In the genomic region with DNA sequence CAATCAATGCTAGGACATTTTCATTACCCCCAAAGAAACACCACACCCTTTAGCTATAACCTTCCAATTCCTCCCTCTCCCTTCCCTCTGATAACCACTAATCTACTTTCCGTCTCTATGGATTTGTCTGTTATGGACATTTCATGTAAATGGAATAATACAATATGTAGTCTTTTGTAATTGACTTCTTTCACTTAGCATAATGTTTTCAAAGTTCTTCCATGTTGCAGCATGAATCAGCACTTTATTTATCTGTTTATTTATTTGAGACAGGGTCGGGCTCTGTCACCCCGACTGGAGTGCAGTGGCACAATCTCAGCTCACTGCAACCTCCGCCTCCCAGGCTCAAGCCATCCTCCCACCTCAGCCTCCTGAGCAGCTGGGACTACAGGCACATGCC, we compare ENCODE assay signal across 18 cellular contexts. TPM values are rescaled to one million over a fixed set of nuclear protein-coding genes. Genes with fewer than 3 reads are reported as not detected.
DNase-seq lines count a peak whose midpoint lies in the region; ATAC-seq, FAIRE-seq and TF ChIP-seq lines count a peak whose summit lies in the region.
"Had no signal": no experiment of that assay in that cellular context is flagged by ENCODE, and none has a peak within 500 bp of the region (broad histone marks: within the 10 kb centered on the region; RNA-seq: fewer than 3 reads in every experiment).

No MANE protein-coding gene starts in this region.

- H4K20me1 ChIP-seq in endothelial cell of umbilical vein (replicated peaks; ENCODE audit: control insufficient read depth, extremely low read depth, insufficient read depth, low read length): no peaks in the 10 kb centered on the region

- TF ChIP-seq CTCF in endothelial cell of umbilical vein (IDR thresholded peaks at IDR 0.05; ENCODE audit: extremely low read depth in 1 of 2, insufficient read depth in 1 of 2, low read depth in 1 of 2, low read length in 2 of 2): no peak

- dilution Hi-C loops in endothelial cell of umbilical vein (cut with MboI; ENCODE audit: extremely low pct_ligation_motif_present, low sequenced_read_pairs): no loop called here

- POLR2A ChIA-PET in T-cell (lab: Charles Lee): no interaction called here
- POLR2A ChIA-PET in endothelial cell of umbilical vein (lab: Charles Lee): no interaction called here

- peaks cover 12% of the 10 kb centered on the region for H3K4me1 ChIP-seq in endothelial cell of umbilical vein (ENCODE audit: control insufficient read depth, extremely low read depth, insufficient read depth, low read length)

- peaks cover 41% of the 10 kb centered on the region for H3K4me1 Mint-ChIP-seq in activated naive CD4-positive, alpha-beta T cell treated with anti-CD3 and anti-CD28 coated beads for 36 hours (ENCODE audit: low read depth)
- peaks cover 45% of the 10 kb centered on the region for H3K4me1 Mint-ChIP-seq in activated naive CD4-positive, alpha-beta T cell treated with anti-CD3 and anti-CD28 coated beads, Interleukin-2, amount 10 ng/mL, durations not matched to agents 7 days and 5 days
- H3K4me1 Mint-ChIP-seq in T-cell: peaks cover 41 to 46% (median 44%) of the 10 kb centered on the region in 3 donors
- H3K4me1 Mint-ChIP-seq in stimulated activated effector memory CD8-positive, alpha-beta T cell treated with anti-CD3 and anti-CD28 coated beads, Interleukin-12 subunit alpha, Interleukin-12 subunit beta, amount 100 ng/mL, for 72 hours: peaks cover 50% of the 10 kb centered on the region

- H2AFZ ChIP-seq in endothelial cell of umbilical vein (ENCODE audit: low read depth, low read length): peak overlapping the region; percentile 98

- BruUV-seq in endothelial cell of umbilical vein (replicated peaks; lab: Mats Ljungman, UMichigan): no TSS peak

- H3K27me3 Mint-ChIP-seq in activated naive CD4-positive, alpha-beta T cell treated with anti-CD3 and anti-CD28 coated beads for 36 hours (ENCODE audit: low read depth): no peaks in the 10 kb centered on the region
- no peaks in the 10 kb centered on the region for H3K27me3 Mint-ChIP-seq in activated naive CD4-positive, alpha-beta T cell treated with anti-CD3 and anti-CD28 coated beads, Interleukin-2, amount 10 ng/mL, durations not matched to agents 7 days and 5 days
- peaks cover 6 to 10% of the 10 kb centered on the region in 2 donors for H3K27me3 Mint-ChIP-seq in T-cell

- no peak for FAIRE-seq in endothelial cell of umbilical vein (lab: Jason Lieb, UNC)

- ATAC-seq in T-cell (replicated peaks in 1 of 4): no peak
- no peak for ATAC-seq in stimulated activated effector memory CD8-positive, alpha-beta T cell treated with anti-CD3 and anti-CD28 coated beads, Interleukin-12 subunit alpha, Interleukin-12 subunit beta, amount 100 ng/mL, for 72 hours
- no peak for ATAC-seq in GM18868 (IDR thresholded peaks at IDR 0.05; ENCODE audit: unreplicated experiment)
- no peak for ATAC-seq in HG02759 (IDR thresholded peaks at IDR 0.05; ENCODE audit: unreplicated experiment)
- ATAC-seq: esophagus mucosa had no signal

- H3K79me2 ChIP-seq in endothelial cell of umbilical vein (ENCODE audit: control insufficient read depth, insufficient read depth, low read length): peaks cover 20% of the 10 kb centered on the region

- no peak overlapping the region for H3K4me2 ChIP-seq in endothelial cell of umbilical vein (ENCODE audit: insufficient read depth, low read length)

- H3K27ac ChIP-seq in endothelial cell of umbilical vein (ENCODE audit: insufficient read depth, low read depth, low read length): no peak overlapping the region

- no peaks in the 10 kb centered on the region for H3K9me3 Mint-ChIP-seq in activated naive CD4-positive, alpha-beta T cell treated with anti-CD3 and anti-CD28 coated beads for 36 hours
- no peaks in the 10 kb centered on the region for H3K9me3 Mint-ChIP-seq in activated naive CD4-positive, alpha-beta T cell treated with anti-CD3 and anti-CD28 coated beads, Interleukin-2, amount 10 ng/mL, durations not matched to agents 7 days and 5 days
- H3K9me3 Mint-ChIP-seq in T-cell: no peaks in the 10 kb centered on the region
- H3K9me3 Mint-ChIP-seq in stimulated activated effector memory CD8-positive, alpha-beta T cell treated with anti-CD3 and anti-CD28 coated beads, Interleukin-12 subunit alpha, Interleukin-12 subunit beta, amount 100 ng/mL, for 72 hours: no peaks in the 10 kb centered on the region

- no peaks in the 10 kb centered on the region for H3K36me3 ChIP-seq in endothelial cell of umbilical vein (ENCODE audit: control insufficient read depth in 2 of 2, extremely low read depth in 1 of 2, insufficient read depth in 2 of 2, low read length in 2 of 2)
- H3K36me3 ChIP-seq: vagina had no signal

- no peaks in the 10 kb centered on the region for H3K9me3 ChIP-seq in endothelial cell of umbilical vein (replicated peaks; ENCODE audit: control insufficient read depth, insufficient read depth, low read length)
- H3K9me3 ChIP-seq: vagina had no signal

- H3K9ac ChIP-seq in endothelial cell of umbilical vein (replicated peaks; ENCODE audit: extremely low read depth, insufficient read depth, low read length): no peak overlapping the region

- peaks cover 9% of the 10 kb centered on the region for H3K36me3 Mint-ChIP-seq in activated naive CD4-positive, alpha-beta T cell treated with anti-CD3 and anti-CD28 coated beads for 36 hours (ENCODE audit: low read depth)
- peaks cover 11% of the 10 kb centered on the region for H3K36me3 Mint-ChIP-seq in activated naive CD4-positive, alpha-beta T cell treated with anti-CD3 and anti-CD28 coated beads, Interleukin-2, amount 10 ng/mL, durations not matched to agents 7 days and 5 days
- peaks cover 7% of the 10 kb centered on the region for H3K36me3 Mint-ChIP-seq in T-cell
- peaks cover 36% of the 10 kb centered on the region for H3K36me3 Mint-ChIP-seq in stimulated activated effector memory CD8-positive, alpha-beta T cell treated with anti-CD3 and anti-CD28 coated beads, Interleukin-12 subunit alpha, Interleukin-12 subunit beta, amount 100 ng/mL, for 72 hours

- DNase-seq in activated naive CD4-positive, alpha-beta T cell treated with anti-CD3 and anti-CD28 coated beads for 36 hours: no peak
- DNase-seq in activated naive CD4-positive, alpha-beta T cell treated with anti-CD3 and anti-CD28 coated beads, Interleukin-2, amount 10 ng/mL, durations not matched to agents 7 days and 5 days: no peak
- no peak for DNase-seq in T-cell
- no peak for DNase-seq in endothelial cell of umbilical vein (ENCODE audit: low read depth, low spot score)
- DNase-seq in stimulated activated effector memory CD8-positive, alpha-beta T cell treated with anti-CD3 and anti-CD28 coated beads, Interleukin-12 subunit alpha, Interleukin-12 subunit beta, amount 100 ng/mL, for 72 hours (ENCODE audit: low spot score in 2 of 2): no peak
- DNase-seq in DMS53 treated with DMSO at 0.1 percent for 48 hours (lab: John Stamatoyannopoulos, UW; ENCODE audit: unreplicated experiment): no peak
- DNase-seq: activated CD4-positive, alpha-beta T cell treated with anti-CD3 and anti-CD28 coated beads for 1 hour; aorta; cortex of kidney; islet precursor cell; midbrain; NCI-H1092; NCI-H774 had no signal

- no peaks in the 10 kb centered on the region for H3K9me1 ChIP-seq in endothelial cell of umbilical vein (replicated peaks; ENCODE audit: control insufficient read depth, extremely low read depth, insufficient read depth, low read length)

- intact Hi-C loops in activated naive CD4-positive, alpha-beta T cell treated with anti-CD3 and anti-CD28 coated beads for 36 hours (cut with micrococcal nuclease): loop anchor here (10.0 kb wide), 1 partner anchor 983 kb away; no protein-coding TSS in a partner anchor
- intact Hi-C loops in endothelial cell of umbilical vein (cut with micrococcal nuclease): no loop called here

- peak overlapping the region; percentile 7 for H3K27ac Mint-ChIP-seq in activated naive CD4-positive, alpha-beta T cell treated with anti-CD3 and anti-CD28 coated beads for 36 hours
- H3K27ac Mint-ChIP-seq in activated naive CD4-positive, alpha-beta T cell treated with anti-CD3 and anti-CD28 coated beads, Interleukin-2, amount 10 ng/mL, durations not matched to agents 7 days and 5 days: no peak overlapping the region
- peak overlapping the region; percentile 13 to 40 for H3K27ac Mint-ChIP-seq in T-cell
- peak overlapping the region; percentile 99 for H3K27ac Mint-ChIP-seq in stimulated activated effector memory CD8-positive, alpha-beta T cell treated with anti-CD3 and anti-CD28 coated beads, Interleukin-12 subunit alpha, Interleukin-12 subunit beta, amount 100 ng/mL, for 72 hours
- H3K27ac Mint-ChIP-seq: progenitor cell of endocrine pancreas had no signal

- peak overlapping the region; percentile 100 for H3K4me3 Mint-ChIP-seq in activated naive CD4-positive, alpha-beta T cell treated with anti-CD3 and anti-CD28 coated beads for 36 hours
- H3K4me3 Mint-ChIP-seq in activated naive CD4-positive, alpha-beta T cell treated with anti-CD3 and anti-CD28 coated beads, Interleukin-2, amount 10 ng/mL, durations not matched to agents 7 days and 5 days: no peak overlapping the region
- peak overlapping the region; percentile 93 to 99 (median 94) for H3K4me3 Mint-ChIP-seq in T-cell
- H3K4me3 Mint-ChIP-seq in stimulated activated effector memory CD8-positive, alpha-beta T cell treated with anti-CD3 and anti-CD28 coated beads, Interleukin-12 subunit alpha, Interleukin-12 subunit beta, amount 100 ng/mL, for 72 hours: peak overlapping the region; percentile 99

- peaks cover 0 to 2% of the 10 kb centered on the region in 2 experiments for H3K27me3 ChIP-seq in endothelial cell of umbilical vein (ENCODE audit: control insufficient read depth in 2 of 2, insufficient read depth in 2 of 2, low read length in 2 of 2)
- H3K27me3 ChIP-seq: vagina had no signal

- CTCF ChIA-PET in activated naive CD4-positive, alpha-beta T cell treated with anti-CD3 and anti-CD28 coated beads for 36 hours (lab: Charles Lee): interaction anchor here (0.5 to 1.3 kb wide), 5 partner anchors 12 to 541 kb away, joined by 3 to 5 read pairs (median 3); no protein-coding TSS in a partner anchor
- CTCF ChIA-PET in activated naive CD4-positive, alpha-beta T cell treated with anti-CD3 and anti-CD28 coated beads, Interleukin-2, amount 10 ng/mL, durations not matched to agents 7 days and 5 days (lab: Charles Lee): interaction anchor here (1.1 to 1.7 kb wide), 2 partner anchors 14 to 542 kb away, joined by 8 to 11 read pairs; no protein-coding TSS in a partner anchor
- CTCF ChIA-PET in T-cell (lab: Charles Lee) (interaction anchor here (1.1 to 2.0 kb wide), 4 partner anchors 13 to 542 kb away, joined by 4 to 18 read pairs (median 6); no protein-coding TSS in a partner anchor), endothelial cell of umbilical vein (lab: Charles Lee) (interaction anchor here (1.0 to 3.0 kb wide), 4 partner anchors 12 to 541 kb away, joined by 3 to 37 read pairs (median 16); no protein-coding TSS in a partner anchor)

- no peak for TF ChIP-seq POLR2A in endothelial cell of umbilical vein (IDR thresholded peaks at IDR 0.05; ENCODE audit: low read depth, low read length)

- no peak overlapping the region for H3K4me3 ChIP-seq in endothelial cell of umbilical vein (replicated peaks in 1 of 3; ENCODE audit: insufficient read depth in 1 of 3, low read depth in 1 of 3, low read length in 3 of 3)

RNA-seq across cellular contexts. Expression of gene RBM19, which starts 1.2 kb away (rescaled TPM):
- total RNA-seq in activated naive CD4-positive, alpha-beta T cell treated with anti-CD3 and anti-CD28 coated beads for 36 hours: 10 to 100 TPM; 89.0 to 96.2 TPM
- 10 to 100 TPM; 57.9 to 80.3 (median 78.3) TPM for total RNA-seq in T-cell
- total RNA-seq in endothelial cell of umbilical vein: 34.0 and 34.4 TPM in 2 replicates
- polyA plus RNA-seq in endothelial cell of umbilical vein: 13.2 and 15.2 TPM in 2 replicates
- 13.0 and 13.2 TPM in 2 replicates for polyA plus RNA-seq in endothelial cell of umbilical vein (2011; cell fraction: cytosol; rRNA removed)
- 53.5 and 55.4 TPM in 2 replicates for polyA plus RNA-seq in endothelial cell of umbilical vein (2011; cell fraction: nucleus; rRNA removed)
- polyA plus RNA-seq in endothelial cell of umbilical vein (2012): 23.1 and 23.7 TPM in 2 replicates
- 20.0 and 21.5 TPM in 2 replicates for polyA minus RNA-seq in endothelial cell of umbilical vein
- 7.4 TPM for polyA minus RNA-seq in endothelial cell of umbilical vein (2011; cell fraction: cytosol; rRNA and poly(A)+ RNA removed)
- polyA minus RNA-seq in endothelial cell of umbilical vein (2011; cell fraction: nucleus; rRNA and poly(A)+ RNA removed): 19.7 and 25.0 TPM in 2 replicates
